1 cellular context compared by ENCODE assay signal in genomic region chr15:40564591-40565332, GRCh38.
A peak's percentile ranks its signal among the peaks of the same experiment; 100 is the strongest.
TF ChIP-seq lines count a peak whose summit lies in the region.

Gene CCDC32 (minus strand): TSS chr15:40565042. CDS start chr15:40563015, 2,027 bp downstream.

TF ChIP-seq in HepG2, 621 proteins besides CTCF, POLR2A, EP300 and RAD21 (continued from another document):
- TF ChIP-seq BCLAF1 (IDR thresholded peaks at IDR 0.05) (no peak), ZNF446 (CRISPR knock-in tag; IDR thresholded peaks at IDR 0.05) (no peak), ZNF775 (CRISPR knock-in tag; IDR thresholded peaks at IDR 0.05; ENCODE audit: borderline replicate concordance) (no peak), DMAP1 (CRISPR knock-in tag; IDR thresholded peaks at IDR 0.05) (peak; percentile 50; the same call in 1 of the 2 replicates), ZNF484 (CRISPR knock-in tag; IDR thresholded peaks at IDR 0.05; ENCODE audit: borderline replicate concordance, low read depth) (no peak), BORCS8-MEF2B (CRISPR knock-in tag; IDR thresholded peaks at IDR 0.05) (no peak; the same call in 1 of the 2 replicates), HHEX (CRISPR knock-in tag; IDR thresholded peaks at IDR 0.05) (no peak), RARA (CRISPR knock-in tag; IDR thresholded peaks at IDR 0.05) (no peak), JUND (CRISPR knock-in tag; IDR thresholded peaks at IDR 0.05) (no peak), ZBTB8A (CRISPR knock-in tag; IDR thresholded peaks at IDR 0.05; ENCODE audit: borderline replicate concordance, low read depth) (no peak)
